Comparison of ENCODE assay signal across 22 cellular contexts in genomic region chr3:11618897-11619296, GRCh38. TPM values are rescaled to one million over a fixed set of nuclear protein-coding genes. Genes with fewer than 3 reads are reported as not detected.
DNase-seq lines count a peak whose midpoint lies in the region; ATAC-seq and TF ChIP-seq lines count a peak whose summit lies in the region.
"Had no signal": no experiment of that assay in that cellular context is flagged by ENCODE, and none has a peak within 500 bp of the region (broad histone marks: within the 10 kb centered on the region; RNA-seq: fewer than 3 reads in every experiment).

No MANE protein-coding gene starts in this region.

- CTCF ChIA-PET in HCT116 (lab: Charles Lee) = no interaction called here

- H3K4me3 Mint-ChIP-seq in chondrocyte (ENCODE audit: unreplicated experiment) (no peak overlapping the region), nephron (no peak overlapping the region), glutamatergic neuron (ENCODE audit: unreplicated experiment) (no peak overlapping the region)
- H3K4me3 Mint-ChIP-seq: activated CD4-positive, alpha-beta memory T cell treated with anti-CD3 and anti-CD28 coated beads for 36 hours; CD8-positive, alpha-beta memory T cell; stimulated activated naive B cell treated with anti-CD40 and anti-IgM and Interleukin-4, amounts not matched to agents 10 μg/mL and 1 μg/mL and 100 μg/mL, for 72 hours; T-helper 17 cell had no signal

- H3K4me3 ChIP-seq in BLaER1 = no peak overlapping the region
- H3K4me3 ChIP-seq in HCT116 (replicated peaks in 1 of 2; ENCODE audit: low read depth in 1 of 2, low read length in 2 of 2) = no peak overlapping the region
- H3K4me3 ChIP-seq: SJCRH30, thyroid gland had no signal

- no peak for TF ChIP-seq RAD21 in HCT116 (IDR thresholded peaks at IDR 0.05; ENCODE audit: low read depth)

- BruUV-seq in HCT116 (replicated peaks; lab: Mats Ljungman, UMichigan) = no TSS peak

- no peak for TF ChIP-seq POLR2A in HCT116 (IDR thresholded peaks at IDR 0.05; ENCODE audit: borderline replicate concordance, extremely low read depth, insufficient read depth, insufficient read length)

- H3K27ac Mint-ChIP-seq in chondrocyte (ENCODE audit: unreplicated experiment) = peak overlapping the region; percentile 1
- H3K27ac Mint-ChIP-seq in nephron = peak overlapping the region; percentile 38 to 84 (median 59)
- no peak overlapping the region for H3K27ac Mint-ChIP-seq in glutamatergic neuron (ENCODE audit: unreplicated experiment)
- H3K27ac Mint-ChIP-seq: activated CD4-positive, alpha-beta memory T cell treated with anti-CD3 and anti-CD28 coated beads for 36 hours; stimulated activated naive B cell treated with anti-CD40 and anti-IgM and Interleukin-4, amounts not matched to agents 10 μg/mL and 1 μg/mL and 100 μg/mL, for 72 hours had no signal

- RAD21 ChIA-PET in HCT116 (lab: Charles Lee; ENCODE audit: low non-redundant PET in 1 of 2, low total read pairs in 2 of 2, uncharacterized antibody in 2 of 2, unreplicated experiment in 2 of 2) = no interaction called here

- intact Hi-C loops in HCT116 (cut with micrococcal nuclease) = no loop called here

- TF ChIP-seq CTCF in HCT116 (IDR thresholded peaks at IDR 0.05 in 2 of 3, conservative IDR thresholded peaks at IDR 0.05 in 1 of 3; ENCODE audit: borderline replicate concordance in 1 of 3, insufficient read depth in 1 of 3, low read depth in 2 of 3, low read length in 2 of 3) (no peak), chondrocyte (IDR thresholded peaks at IDR 0.05) (no peak), nephron (IDR thresholded peaks at IDR 0.05; ENCODE audit: unreplicated experiment in 3 of 3) (no peak), glutamatergic neuron (IDR thresholded peaks at IDR 0.05; ENCODE audit: partially characterized antibody, unreplicated experiment) (no peak)

- H3K27ac ChIP-seq in BLaER1 (no peak overlapping the region), HCT116 (ENCODE audit: low read depth, low read length) (no peak overlapping the region)
- H3K27ac ChIP-seq: SJCRH30, WERI-Rb-1 had no signal

- POLR2A ChIA-PET in HCT116 (lab: Charles Lee) = interaction anchor here (1.1 kb wide), 1 partner anchor 12 kb away, joined by 3 read pairs; no protein-coding TSS in a partner anchor

- no peak for ATAC-seq in HCT116
- ATAC-seq in HG02610 (IDR thresholded peaks at IDR 0.05; ENCODE audit: unreplicated experiment) = no peak
- ATAC-seq in HG03025 (IDR thresholded peaks at IDR 0.05; ENCODE audit: low FRiP score, unreplicated experiment) = no peak
- ATAC-seq: PC-3; stimulated activated naive B cell treated with anti-CD40 and anti-IgM and Interleukin-4, amounts not matched to agents 10 μg/mL and 1 μg/mL and 100 μg/mL, for 72 hours; T-helper 17 cell had no signal

- no peaks in the 10 kb centered on the region for H3K9me3 Mint-ChIP-seq in chondrocyte (ENCODE audit: low read depth)
- H3K9me3 Mint-ChIP-seq in nephron = no peaks in the 10 kb centered on the region
- H3K9me3 Mint-ChIP-seq in glutamatergic neuron (ENCODE audit: unreplicated experiment) = peaks cover 2% of the 10 kb centered on the region
- H3K9me3 Mint-ChIP-seq: activated CD4-positive, alpha-beta memory T cell treated with anti-CD3 and anti-CD28 coated beads for 36 hours; CD8-positive, alpha-beta memory T cell; stimulated activated naive B cell treated with anti-CD40 and anti-IgM and Interleukin-4, amounts not matched to agents 10 μg/mL and 1 μg/mL and 100 μg/mL, for 72 hours had no signal

- H3K9ac ChIP-seq in BLaER1 (no peak overlapping the region), HCT116 (ENCODE audit: low read length) (no peak overlapping the region)

- H3K9me2 ChIP-seq in HCT116 (ENCODE audit: insufficient read depth) = no peaks in the 10 kb centered on the region

- H3K27me3 ChIP-seq in BLaER1 (no peaks in the 10 kb centered on the region), HCT116 (ENCODE audit: insufficient read depth, low read length) (no peaks in the 10 kb centered on the region)
- H3K27me3 ChIP-seq: SJCRH30, thyroid gland had no signal

- H3K36me3 Mint-ChIP-seq in chondrocyte (ENCODE audit: low read depth) = peaks cover 5% of the 10 kb centered on the region
- peaks cover 10% of the 10 kb centered on the region for H3K36me3 Mint-ChIP-seq in nephron (ENCODE audit: low read depth)
- H3K36me3 Mint-ChIP-seq in glutamatergic neuron (ENCODE audit: unreplicated experiment) = no peaks in the 10 kb centered on the region

- H3K4me2 ChIP-seq in BLaER1 = peak overlapping the region; percentile 30; the same call in 1 of the 2 replicates
- no peak overlapping the region for H3K4me2 ChIP-seq in HCT116 (ENCODE audit: low read length)

- H3K27me3 Mint-ChIP-seq in chondrocyte (ENCODE audit: low read depth) (no peaks in the 10 kb centered on the region), nephron (ENCODE audit: low read depth) (no peaks in the 10 kb centered on the region), glutamatergic neuron (ENCODE audit: unreplicated experiment) (no peaks in the 10 kb centered on the region)
- H3K27me3 Mint-ChIP-seq: CD8-positive, alpha-beta memory T cell; stimulated activated naive B cell treated with anti-CD40 and anti-IgM and Interleukin-4, amounts not matched to agents 10 μg/mL and 1 μg/mL and 100 μg/mL, for 72 hours; T-helper 17 cell had no signal

- peaks cover 100% of the 10 kb centered on the region for H4K20me1 ChIP-seq in BLaER1
- H4K20me1 ChIP-seq in HCT116 (ENCODE audit: insufficient read depth) = no peaks in the 10 kb centered on the region; the same call in 1 of the 2 replicates

- H2AFZ ChIP-seq in HCT116 (ENCODE audit: low read depth, low read length, poor library complexity, severe bottlenecking) = no peak overlapping the region

- H3K79me2 ChIP-seq in HCT116 (ENCODE audit: insufficient read depth, low read length) = peaks cover 41% of the 10 kb centered on the region

- peaks cover 92% of the 10 kb centered on the region for H3K4me1 Mint-ChIP-seq in chondrocyte (ENCODE audit: low read depth)
- peaks cover 92% of the 10 kb centered on the region for H3K4me1 Mint-ChIP-seq in nephron
- peaks cover 51% of the 10 kb centered on the region for H3K4me1 Mint-ChIP-seq in glutamatergic neuron (ENCODE audit: low read depth, unreplicated experiment)

- peaks cover 10% of the 10 kb centered on the region; the same call in 1 of the 2 replicates for H3K9me3 ChIP-seq in BLaER1
- no peaks in the 10 kb centered on the region for H3K9me3 ChIP-seq in HCT116 (ENCODE audit: control insufficient read depth in 1 of 2, insufficient read depth in 1 of 2, low read depth in 1 of 2, low read length in 2 of 2)
- H3K9me3 ChIP-seq: SJCRH30, thyroid gland had no signal

- H3K4me1 ChIP-seq in BLaER1 (peaks cover 31% of the 10 kb centered on the region), HCT116 (ENCODE audit: control insufficient read depth in 1 of 2, insufficient read depth in 2 of 2, low read length in 2 of 2) (no peaks in the 10 kb centered on the region)
- H3K4me1 ChIP-seq: SJCRH30 had no signal

- H3K36me3 ChIP-seq in BLaER1 = peaks cover 71% of the 10 kb centered on the region
- no peaks in the 10 kb centered on the region for H3K36me3 ChIP-seq in HCT116 (ENCODE audit: control insufficient read depth in 1 of 2, insufficient read depth in 2 of 2, low read length in 2 of 2)
- H3K36me3 ChIP-seq: SJCRH30, thyroid gland, WERI-Rb-1 had no signal

- DNase-seq in HCT116 (ENCODE audit: low read depth, low spot score) (no peak), chondrocyte (ENCODE audit: low spot score) (no peak), glutamatergic neuron (no peak), germinal center (ENCODE audit: low spot score) (no peak)
- DNase-seq: activated CD4-positive, alpha-beta memory T cell treated with anti-CD3 and anti-CD28 coated beads for 36 hours; activated naive CD4-positive, alpha-beta T cell; CD8-positive, alpha-beta memory T cell; hypothalamus; KBM-7; kidney; mesenchymal stem cell; NCI-H2081; PC-3; SJCRH30; stimulated activated naive B cell treated with anti-CD40 and anti-IgM and Interleukin-4, amounts not matched to agents 10 μg/mL and 1 μg/mL and 100 μg/mL, for 72 hours; T-helper 17 cell; thyroid gland; WERI-Rb-1 had no signal

TF ChIP-seq in HCT116, 20 proteins besides CTCF, POLR2A, EP300 and RAD21:
- TF ChIP-seq ELF1 (IDR thresholded peaks at IDR 0.05; ENCODE audit: borderline replicate concordance, low read depth) = no peak
- TF ChIP-seq TCF7L2 (IDR thresholded peaks at IDR 0.05; ENCODE audit: borderline replicate concordance, extremely low read depth, insufficient read depth, insufficient read length) = peak; percentile 72

RNA-seq across cellular contexts. Expression of gene VGLL4, which starts 24.8 kb away (rescaled TPM):
- total RNA-seq in HCT116 (2021; ENCODE audit: unreplicated experiment) = 26.9 TPM
- polyA plus RNA-seq in HCT116 (2012) = 18.8 and 23.9 TPM in 2 replicates
- total RNA-seq in chondrocyte = 102 to 141 TPM (median 141 TPM) in 3 replicates
- total RNA-seq in glutamatergic neuron (ENCODE audit: unreplicated experiment) = 29.4 TPM
